16 cellular contexts compared by ENCODE assay signal in genomic region chr15:57003418-57003817, GRCh38.
A peak's percentile ranks its signal among the peaks of the same experiment; 100 is the strongest.
DNase-seq lines count a peak whose midpoint lies in the region; ATAC-seq and TF ChIP-seq lines count a peak whose summit lies in the region.
"Had no signal": no experiment of that assay in that cellular context is flagged by ENCODE, and none has a peak within 500 bp of the region (broad histone marks: within the 10 kb centered on the region; RNA-seq: fewer than 3 reads in every experiment).

No MANE protein-coding gene starts in this region.

- DNase-seq in EH (ENCODE audit: low read depth) (peak; percentile 90), Panc1 (ENCODE audit: low read depth, low spot score) (peak; percentile 42), dermis blood vessel endothelial cell (peak; percentile 65), pons (ENCODE audit: low spot score) (peak; percentile 54), NCI-H69 (lab: John Stamatoyannopoulos, UW) (no peak), PC-9 (no peak), Peyer's patch (no peak)
- DNase-seq in stimulated activated CD4-positive, alpha-beta T cell treated with anti-CD3 and anti-CD28 coated beads, Interleukin-15, amount 100 ng/mL, for 24 hours: no peak
- DNase-seq: activated T-cell treated with anti-CD3 and anti-CD28 coated beads, Interleukin-2, amount 50 U/mL, for 72 hours; CD8-positive, alpha-beta memory T cell; left ventricle myocardium superior; NCI-H187; NCI-H526 treated with DMSO at 0.1 percent for 48 hours; right lobe of liver; stimulated activated naive CD4-positive, alpha-beta T cell had no signal

- in situ Hi-C loops in Panc1 (cut with HindIII; ENCODE audit: low pct_unique_long_range_greater_than_20kb, low sequenced_read_pairs): no loop called here

- TF ChIP-seq CTCF in Panc1 (IDR thresholded peaks at IDR 0.05) (no peak), PC-9 (conservative IDR thresholded peaks at IDR 0.05) (no peak), Peyer's patch (IDR thresholded peaks at IDR 0.05) (no peak)

- intact Hi-C loops in Panc1 (cut with micrococcal nuclease; ENCODE audit: unreplicated experiment) (no loop called here), PC-9 (cut with micrococcal nuclease; ENCODE audit: unreplicated experiment) (no loop called here)

- no peaks in the 10 kb centered on the region for H3F3A ChIP-seq in PC-9 (ENCODE audit: insufficient read depth, low read depth)

- BruUV-seq in Panc1 (replicated peaks; lab: Mats Ljungman, UMichigan): no TSS peak
- no TSS peak for BruUV-seq in PC-9 (replicated peaks; lab: Mats Ljungman, UMichigan)

- H3K9me2 ChIP-seq in PC-9 (ENCODE audit: insufficient read depth): no peaks in the 10 kb centered on the region

- H3K27me3 ChIP-seq in Panc1 (ENCODE audit: control insufficient read depth, insufficient read depth, low read length) (no peaks in the 10 kb centered on the region), PC-9 (ENCODE audit: insufficient read depth, low read depth) (no peaks in the 10 kb centered on the region), Peyer's patch (no peaks in the 10 kb centered on the region)
- H3K27me3 ChIP-seq: ascending aorta, right lobe of liver had no signal

- no peaks in the 10 kb centered on the region for H3K9me3 ChIP-seq in Panc1 (ENCODE audit: control insufficient read depth, insufficient read depth, low read depth, low read length)
- H3K9me3 ChIP-seq in PC-9 (ENCODE audit: insufficient read depth, low read depth): no peaks in the 10 kb centered on the region
- H3K9me3 ChIP-seq in Peyer's patch: no peaks in the 10 kb centered on the region
- H3K9me3 ChIP-seq: ascending aorta, right lobe of liver had no signal

- POLR2A ChIA-PET in Panc1 (lab: Charles Lee) (no interaction called here), PC-9 (lab: Charles Lee; ENCODE audit: unreplicated experiment) (interaction anchor here (0.6 kb wide), 1 partner anchor 133 kb away, joined by 6 read pairs; no protein-coding TSS in a partner anchor)

- H3K4me1 ChIP-seq in Panc1 (ENCODE audit: control insufficient read depth, insufficient read depth, low read length) (no peaks in the 10 kb centered on the region; the same call in 1 of the 2 replicates), PC-9 (replicated peaks; ENCODE audit: insufficient read depth) (no peaks in the 10 kb centered on the region), Peyer's patch (no peaks in the 10 kb centered on the region)
- H3K4me1 ChIP-seq: ascending aorta, right lobe of liver had no signal

- no peak overlapping the region for H2AFZ ChIP-seq in PC-9

- no peaks in the 10 kb centered on the region for H3K79me2 ChIP-seq in PC-9 (ENCODE audit: low read depth)

- CTCF ChIA-PET in Panc1 (lab: Charles Lee) (interaction anchor here (0.6 kb wide), 1 partner anchor 41 kb away, joined by 7 read pairs; no protein-coding TSS in a partner anchor), PC-9 (lab: Charles Lee) (no interaction called here)

- no peak overlapping the region for H3K4me2 ChIP-seq in PC-9

- H3K27ac ChIP-seq in Panc1 (ENCODE audit: low read length) (no peak overlapping the region), PC-9 (no peak overlapping the region), Peyer's patch (no peak overlapping the region)
- H3K27ac ChIP-seq: ascending aorta, right lobe of liver had no signal

- TF ChIP-seq POLR2A in Peyer's patch (IDR thresholded peaks at IDR 0.05): no peak

- H3K4me3 ChIP-seq in Panc1 (ENCODE audit: low read depth in 2 of 2, low read length in 2 of 2) (no peak overlapping the region), PC-9 (no peak overlapping the region), Peyer's patch (no peak overlapping the region)
- H3K4me3 ChIP-seq: ascending aorta, right lobe of liver had no signal

- no peaks in the 10 kb centered on the region for H4K20me1 ChIP-seq in PC-9 (ENCODE audit: insufficient read depth)

- H3K36me3 ChIP-seq in Panc1 (ENCODE audit: control insufficient read depth, insufficient read depth, low read length): no peaks in the 10 kb centered on the region
- no peaks in the 10 kb centered on the region for H3K36me3 ChIP-seq in PC-9 (ENCODE audit: low read depth)
- no peaks in the 10 kb centered on the region for H3K36me3 ChIP-seq in Peyer's patch
- H3K36me3 ChIP-seq: ascending aorta, right lobe of liver had no signal

- ATAC-seq in Panc1: no peak
- ATAC-seq: activated T-cell treated with anti-CD3 and anti-CD28 coated beads, Interleukin-2, amount 50 U/mL, for 72 hours; left ventricle myocardium superior; right lobe of liver had no signal

Comparison
In these comparisons a context has a peak if more than half of its experiments do, and no peak if none do; other contexts are left out.
1. DNase-seq: peak in EH (single experiment), Panc1 (single experiment), dermis blood vessel endothelial cell (single experiment) and pons (single experiment); none in NCI-H69 (single experiment), stimulated activated CD4-positive, alpha-beta T cell treated with anti-CD3 and anti-CD28 coated beads, Interleukin-15, amount 100 ng/mL, for 24 hours (single experiment), PC-9 (0 of 2) and Peyer's patch (0 of 3).